27 cellular contexts compared by ENCODE assay signal in genomic region chr15:79307251-79307650, GRCh38. TPM values are rescaled to one million over a fixed set of nuclear protein-coding genes. Genes with fewer than 3 reads are reported as not detected.
"Had no signal": no experiment of that assay in that cellular context is flagged by ENCODE, and none has a peak within 500 bp of the region (broad histone marks: within the 10 kb centered on the region; RNA-seq: fewer than 3 reads in every experiment).

No MANE protein-coding gene starts in this region.

- DNase-seq: colonic mucosa; effector CD8-positive, alpha-beta T cell; endodermal cell; foreskin fibroblast; gastrocnemius medialis; head of caudate nucleus; left ventricle myocardium superior; lower lobe of right lung; naive thymus-derived CD8-positive, alpha-beta T cell; nephron progenitor cell; nucleus accumbens; sigmoid colon; stimulated activated CD4-positive, alpha-beta T cell treated with anti-CD3 and anti-CD28 coated beads, Interleukin-2, amount 100 ng/mL, for 24 hours; stimulated activated CD4-positive, alpha-beta T cell treated with anti-CD3 and anti-CD28 coated beads, Interleukin-4, amount 100 ng/mL, for 4 hours; stimulated activated naive CD4-positive, alpha-beta T cell; upper lobe of left lung had no signal

- H3K9me3 ChIP-seq: colonic mucosa, gastrocnemius medialis, lower lobe of right lung, prostate gland, right atrium auricular region, sigmoid colon, thoracic aorta, tibial nerve, upper lobe of left lung had no signal

- H3K27ac ChIP-seq: colonic mucosa, epithelial cell of prostate, gastrocnemius medialis, lower lobe of right lung, prostate gland, right atrium auricular region, sigmoid colon, thoracic aorta, tibial nerve, upper lobe of left lung had no signal

- H3K4me3 ChIP-seq: colonic mucosa, gastrocnemius medialis, lower lobe of right lung, prostate gland, right atrium auricular region, sigmoid colon, thoracic aorta, tibial nerve, upper lobe of left lung had no signal

- H3K9me3 Mint-ChIP-seq: dendritic cell treated with granulocyte-macrophage colony-stimulating factor and Interleukin-4, amounts not matched to agents 40 ng/mL and 50 ng/mL, for 4 days; endodermal cell; naive thymus-derived CD8-positive, alpha-beta T cell; nephron progenitor cell had no signal

- H3K36me3 Mint-ChIP-seq: naive thymus-derived CD8-positive, alpha-beta T cell had no signal

- H3K27me3 ChIP-seq: colonic mucosa, right atrium auricular region, sigmoid colon, tibial nerve, upper lobe of left lung had no signal

- H3K36me3 ChIP-seq: colonic mucosa, gastrocnemius medialis, lower lobe of right lung, prostate gland, right atrium auricular region, sigmoid colon, thoracic aorta, tibial nerve, upper lobe of left lung had no signal

- H3K4me3 Mint-ChIP-seq: dendritic cell treated with granulocyte-macrophage colony-stimulating factor and Interleukin-4, amounts not matched to agents 40 ng/mL and 50 ng/mL, for 4 days; endodermal cell; naive thymus-derived CD8-positive, alpha-beta T cell; nephron progenitor cell had no signal

- H3K4me1 ChIP-seq: prostate gland had no signal

- ATAC-seq: esophagus mucosa; gastrocnemius medialis; left ventricle myocardium superior; lower lobe of right lung; naive thymus-derived CD8-positive, alpha-beta T cell had no signal

- H3K27ac Mint-ChIP-seq: dendritic cell treated with granulocyte-macrophage colony-stimulating factor and Interleukin-4, amounts not matched to agents 40 ng/mL and 50 ng/mL, for 4 days; endodermal cell; naive thymus-derived CD8-positive, alpha-beta T cell; nephron progenitor cell had no signal

RNA-seq across cellular contexts. Expression of gene ANKRD34C, which starts 24.7 kb away (rescaled TPM):
- total RNA-seq: colonic mucosa; endodermal cell; esophagus mucosa; gastrocnemius medialis; glomerular endothelial cell; left ventricle myocardium superior; lower lobe of right lung; mesenteric fat pad; naive thymus-derived CD8-positive, alpha-beta T cell; prostate gland; skeletal muscle tissue; thoracic aorta; tibial nerve; upper lobe of left lung had no signal
- polyA plus RNA-seq: keratinocyte; naive thymus-derived CD8-positive, alpha-beta T cell; sigmoid colon had no signal
